8 cellular contexts compared by ENCODE assay signal in genomic region chr10:51698473-51699063, GRCh38. TPM values are rescaled to one million over a fixed set of nuclear protein-coding genes. Genes with fewer than 3 reads are reported as not detected.
DNase-seq lines count a peak whose midpoint lies in the region; ATAC-seq, FAIRE-seq and TF ChIP-seq lines count a peak whose summit lies in the region.

No MANE protein-coding gene starts in this region.

- TF ChIP-seq POLR2A in testis (IDR thresholded peaks at IDR 0.05): no peak

- H3K4me3 ChIP-seq in astrocyte (ENCODE audit: insufficient read depth, low read depth, low read length) (peak overlapping the region; percentile 97), kidney epithelial cell (ENCODE audit: low read depth, low read length) (peak overlapping the region; percentile 89), testis (peak overlapping the region; percentile 75 to 86)

- H3K27me3 ChIP-seq in astrocyte (ENCODE audit: insufficient read depth, low read length) (no peaks in the 10 kb centered on the region), kidney epithelial cell (ENCODE audit: control insufficient read depth, insufficient read depth, low read length) (no peaks in the 10 kb centered on the region), testis (no peaks in the 10 kb centered on the region)

- no peaks in the 10 kb centered on the region for H3K9me3 Mint-ChIP-seq in T-helper 2 cell treated with Interferon-gamma antibody and Interleukin-4, amounts not matched to agents 5 μg/mL and 100 μg/mL, for 36 hours
- H3K9me3 Mint-ChIP-seq in astrocyte (ENCODE audit: unreplicated experiment): no peaks in the 10 kb centered on the region

- H3K27ac Mint-ChIP-seq in T-helper 2 cell treated with Interferon-gamma antibody and Interleukin-4, amounts not matched to agents 5 μg/mL and 100 μg/mL, for 36 hours: peak overlapping the region; percentile 100
- peak overlapping the region; percentile 100 for H3K27ac Mint-ChIP-seq in astrocyte (ENCODE audit: unreplicated experiment)

- H2AFZ ChIP-seq in astrocyte (ENCODE audit: low read depth, low read length): peak overlapping the region; percentile 99

- H3K4me2 ChIP-seq in astrocyte (ENCODE audit: low read length): peak overlapping the region; percentile 96

- H3K36me3 ChIP-seq in astrocyte (ENCODE audit: insufficient read depth, low read length): no peaks in the 10 kb centered on the region
- H3K36me3 ChIP-seq in kidney epithelial cell (ENCODE audit: control insufficient read depth, insufficient read depth, low read length): peaks cover 1% of the 10 kb centered on the region
- H3K36me3 ChIP-seq in testis (ENCODE audit: low read depth, missing control alignments): no peaks in the 10 kb centered on the region

- no peaks in the 10 kb centered on the region for H3K9me3 ChIP-seq in astrocyte (ENCODE audit: insufficient read depth, low read depth, low read length)
- H3K9me3 ChIP-seq in testis: no peaks in the 10 kb centered on the region

- H3K4me1 ChIP-seq in astrocyte (ENCODE audit: insufficient read depth, low read length) (peaks cover 19% of the 10 kb centered on the region), testis (peaks cover 18% of the 10 kb centered on the region)

- no peak for ATAC-seq in HG03175 (IDR thresholded peaks at IDR 0.05; ENCODE audit: unreplicated experiment)

- H4K20me1 ChIP-seq in astrocyte (ENCODE audit: insufficient read depth, low read length): peaks cover 20% of the 10 kb centered on the region

- H3K27ac ChIP-seq in astrocyte (ENCODE audit: low read depth, low read length) (peak overlapping the region; percentile 100), testis (peak overlapping the region; percentile 95 to 98)

- H3K79me2 ChIP-seq in astrocyte (ENCODE audit: insufficient read depth, low read length): peaks cover 31% of the 10 kb centered on the region

- peak overlapping the region; percentile 98 for H3K4me3 Mint-ChIP-seq in T-helper 2 cell treated with Interferon-gamma antibody and Interleukin-4, amounts not matched to agents 5 μg/mL and 100 μg/mL, for 36 hours
- H3K4me3 Mint-ChIP-seq in astrocyte (ENCODE audit: unreplicated experiment): peak overlapping the region; percentile 100

- DNase-seq in T-helper 2 cell treated with Interferon-gamma antibody and Interleukin-4, amounts not matched to agents 5 μg/mL and 100 μg/mL, for 36 hours (ENCODE audit: low spot score): no peak
- no peak for DNase-seq in T-helper 2 cell
- DNase-seq in astrocyte (ENCODE audit: low read depth): no peak
- DNase-seq in kidney epithelial cell (ENCODE audit: low read depth): no peak
- no peak for DNase-seq in testis
- DNase-seq in NCI-H128 (lab: John Stamatoyannopoulos, UW; ENCODE audit: unreplicated experiment): no peak
- DNase-seq in AG08396 (ENCODE audit: low spot score): no peak

- WGBS in testis, 2 donors: 20 to 60% methylated on average over 1 to 8 of the region's 8 CpGs

- intact Hi-C loops in testis (cut with DNase I; ENCODE audit: low total_unique reads): no loop called here

- FAIRE-seq in astrocyte (lab: Jason Lieb, UNC): no peak

- H3K27me3 Mint-ChIP-seq in T-helper 2 cell treated with Interferon-gamma antibody and Interleukin-4, amounts not matched to agents 5 μg/mL and 100 μg/mL, for 36 hours (ENCODE audit: low read depth): no peaks in the 10 kb centered on the region
- H3K27me3 Mint-ChIP-seq in astrocyte (ENCODE audit: low read depth, unreplicated experiment): no peaks in the 10 kb centered on the region

- peaks cover 52% of the 10 kb centered on the region for H3K4me1 Mint-ChIP-seq in T-helper 2 cell treated with Interferon-gamma antibody and Interleukin-4, amounts not matched to agents 5 μg/mL and 100 μg/mL, for 36 hours (ENCODE audit: low read depth)
- H3K4me1 Mint-ChIP-seq in astrocyte (ENCODE audit: low read depth, unreplicated experiment): peaks cover 20% of the 10 kb centered on the region

- H3K9ac ChIP-seq in astrocyte (ENCODE audit: low read length): peak overlapping the region; percentile 97

- peaks cover 60% of the 10 kb centered on the region for H3K36me3 Mint-ChIP-seq in T-helper 2 cell treated with Interferon-gamma antibody and Interleukin-4, amounts not matched to agents 5 μg/mL and 100 μg/mL, for 36 hours (ENCODE audit: low read depth)
- peaks cover 2% of the 10 kb centered on the region for H3K36me3 Mint-ChIP-seq in astrocyte (ENCODE audit: low read depth, unreplicated experiment)

- TF ChIP-seq CTCF in astrocyte (IDR thresholded peaks at IDR 0.05; ENCODE audit: insufficient read depth, low read depth, low read length): no peak
- no peak for TF ChIP-seq CTCF in kidney epithelial cell (IDR thresholded peaks at IDR 0.05; ENCODE audit: insufficient read depth, low read length, poor library complexity, severe bottlenecking)
- TF ChIP-seq CTCF in testis (IDR thresholded peaks at IDR 0.05): no peak

RNA-seq across cellular contexts. Expression of gene CSTF2T, which starts 0.8 kb away (rescaled TPM):
- total RNA-seq in astrocyte (22.9 and 23.9 TPM in 2 replicates), kidney epithelial cell (22.9 and 24.8 TPM in 2 replicates), testis (10 to 100 TPM; 15.6 to 19.0 TPM)
- 21.8 TPM for polyA plus RNA-seq in testis (ENCODE audit: insufficient read depth, low read depth, low replicate concordance)
